In the genomic region with DNA sequence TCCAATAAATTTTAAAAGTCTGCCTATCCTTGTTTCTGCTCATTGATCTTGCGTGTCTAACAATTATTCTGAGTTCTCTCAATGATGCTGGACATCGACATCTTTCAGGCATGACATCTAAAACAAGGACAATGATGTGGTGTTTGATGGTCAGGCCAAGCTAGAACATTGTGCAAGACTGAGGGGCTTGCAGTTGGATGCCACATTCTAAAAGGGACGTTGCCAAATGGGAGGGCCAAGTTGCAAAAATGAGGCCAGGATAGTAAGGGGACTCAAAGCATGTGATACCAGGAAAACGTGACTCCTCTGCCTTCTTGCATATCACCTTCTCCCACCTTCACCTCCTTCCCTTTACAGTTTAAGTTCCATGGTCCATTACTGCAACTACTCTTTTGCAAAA, we compare ENCODE assay signal across 30 cellular contexts. TPM values are rescaled to one million over a fixed set of nuclear protein-coding genes. Genes with fewer than 3 reads are reported as not detected.
"Had no signal": no experiment of that assay in that cellular context is flagged by ENCODE, and none has a peak within 500 bp of the region (broad histone marks: within the 10 kb centered on the region; RNA-seq: fewer than 3 reads in every experiment).

No MANE protein-coding gene starts in this region.

- H3K4me1 ChIP-seq: ascending aorta, breast epithelium, esophagus muscularis mucosa, foreskin keratinocyte, gastrocnemius medialis had no signal

- H3K9me3 ChIP-seq: ascending aorta, breast epithelium, esophagus muscularis mucosa, gastrocnemius medialis, heart left ventricle had no signal

- H3K36me3 ChIP-seq: ascending aorta, breast epithelium, esophagus muscularis mucosa, gastrocnemius medialis, heart left ventricle had no signal

- DNase-seq: activated CD4-positive, alpha-beta memory T cell treated with anti-CD3 and anti-CD28 coated beads, Interleukin-2, amount 10 ng/mL, durations not matched to agents 7 days and 5 days; activated CD4-positive, alpha-beta T cell treated with anti-CD3 and anti-CD28 coated beads for 4 hours; activated CD4-positive, CD25-positive, alpha-beta regulatory T cell; activated CD4-positive, CD25-positive, alpha-beta regulatory T cell treated with anti-CD3 and anti-CD28 coated beads, Interleukin-2, amount 50 U/mL, for 72 hours; activated CD8-positive, alpha-beta memory T cell treated with anti-CD3 and anti-CD28 coated beads, Interleukin-2, amount 50 U/mL, for 48 hours; activated effector memory CD4-positive, alpha-beta T cell treated with Interleukin-2 at 50 U/mL for 16 hours; activated gamma-delta T cell treated with Interleukin-2 at 50 U/mL for 16 hours; activated naive CD4-positive, alpha-beta T cell treated with anti-CD3 and anti-CD28 coated beads, Interleukin-2, amount 50 U/mL, for 16 hours; activated naive CD4-positive, alpha-beta T cell treated with Interleukin-2 at 50 U/mL for 16 hours; activated naive CD8-positive, alpha-beta T cell treated with anti-CD3 and anti-CD28 coated beads for 36 hours; activated T-cell treated with anti-CD3 and anti-CD28 coated beads for 4 hours; activated T-cell treated with anti-CD3 and anti-CD28 coated beads, Interleukin-2, amount 50 U/mL, for 24 hours; activated T-cell treated with anti-CD3 and anti-CD28 coated beads, Interleukin-2, amount 50 U/mL, for 72 hours; cortex of kidney; dermis blood vessel endothelial cell; effector CD4-positive, alpha-beta T cell; effector memory CD8-positive, alpha-beta T cell; erythroblast; foreskin keratinocyte; gastrocnemius medialis; glutamatergic neuron; heart left ventricle; T-helper 2 cell had no signal

- H3K27me3 Mint-ChIP-seq: activated T-cell treated with anti-CD3 and anti-CD28 coated beads, Interleukin-2, amount 50 U/mL, for 24 hours; activated T-helper 17 cell treated with anti-CD3 and anti-CD28 coated beads, Interleukin-2, amount 50 U/mL, for 72 hours; brain; central memory CD8-positive, alpha-beta T cell had no signal

- H3K27me3 ChIP-seq: ascending aorta, breast epithelium, gastrocnemius medialis had no signal

- H3K4me3 Mint-ChIP-seq: activated CD4-positive, alpha-beta memory T cell treated with anti-CD3 and anti-CD28 coated beads, Interleukin-2, amount 10 ng/mL, durations not matched to agents 7 days and 5 days; activated naive CD8-positive, alpha-beta T cell treated with anti-CD3 and anti-CD28 coated beads for 36 hours; activated T-cell treated with anti-CD3 and anti-CD28 coated beads, Interleukin-2, amount 50 U/mL, for 24 hours; activated T-helper 17 cell treated with anti-CD3 and anti-CD28 coated beads, Interleukin-2, amount 50 U/mL, for 72 hours; brain; central memory CD8-positive, alpha-beta T cell; effector memory CD8-positive, alpha-beta T cell had no signal

- H3K27ac ChIP-seq: ascending aorta, breast epithelium, esophagus muscularis mucosa, foreskin keratinocyte, gastrocnemius medialis had no signal

- H3K4me3 ChIP-seq: ascending aorta, breast epithelium, esophagus muscularis mucosa, gastrocnemius medialis, heart left ventricle had no signal

- H3K36me3 Mint-ChIP-seq: activated naive CD8-positive, alpha-beta T cell treated with anti-CD3 and anti-CD28 coated beads for 36 hours; brain had no signal

- H3K9me3 Mint-ChIP-seq: activated CD4-positive, alpha-beta memory T cell treated with anti-CD3 and anti-CD28 coated beads, Interleukin-2, amount 10 ng/mL, durations not matched to agents 7 days and 5 days; activated naive CD8-positive, alpha-beta T cell treated with anti-CD3 and anti-CD28 coated beads for 36 hours; activated T-cell treated with anti-CD3 and anti-CD28 coated beads, Interleukin-2, amount 50 U/mL, for 24 hours; activated T-cell treated with anti-CD3 and anti-CD28 coated beads, Interleukin-2, amount 50 U/mL, for 72 hours; activated T-helper 17 cell treated with anti-CD3 and anti-CD28 coated beads, Interleukin-2, amount 50 U/mL, for 72 hours; brain; central memory CD8-positive, alpha-beta T cell; effector memory CD8-positive, alpha-beta T cell had no signal

- H3K4me1 Mint-ChIP-seq: central memory CD8-positive, alpha-beta T cell had no signal

- H3K27ac Mint-ChIP-seq: activated CD4-positive, alpha-beta memory T cell treated with anti-CD3 and anti-CD28 coated beads, Interleukin-2, amount 10 ng/mL, durations not matched to agents 7 days and 5 days; activated naive CD8-positive, alpha-beta T cell treated with anti-CD3 and anti-CD28 coated beads for 36 hours; activated T-cell treated with anti-CD3 and anti-CD28 coated beads, Interleukin-2, amount 50 U/mL, for 24 hours; activated T-cell treated with anti-CD3 and anti-CD28 coated beads, Interleukin-2, amount 50 U/mL, for 72 hours; activated T-helper 17 cell treated with anti-CD3 and anti-CD28 coated beads, Interleukin-2, amount 50 U/mL, for 72 hours; effector memory CD8-positive, alpha-beta T cell had no signal

RNA-seq across cellular contexts. Expression of a gene that starts 29.4 kb away (rescaled TPM):
- total RNA-seq: cardiac septum, dermis blood vessel endothelial cell had no signal
